10 cellular contexts compared by ENCODE assay signal in the genomic region with DNA sequence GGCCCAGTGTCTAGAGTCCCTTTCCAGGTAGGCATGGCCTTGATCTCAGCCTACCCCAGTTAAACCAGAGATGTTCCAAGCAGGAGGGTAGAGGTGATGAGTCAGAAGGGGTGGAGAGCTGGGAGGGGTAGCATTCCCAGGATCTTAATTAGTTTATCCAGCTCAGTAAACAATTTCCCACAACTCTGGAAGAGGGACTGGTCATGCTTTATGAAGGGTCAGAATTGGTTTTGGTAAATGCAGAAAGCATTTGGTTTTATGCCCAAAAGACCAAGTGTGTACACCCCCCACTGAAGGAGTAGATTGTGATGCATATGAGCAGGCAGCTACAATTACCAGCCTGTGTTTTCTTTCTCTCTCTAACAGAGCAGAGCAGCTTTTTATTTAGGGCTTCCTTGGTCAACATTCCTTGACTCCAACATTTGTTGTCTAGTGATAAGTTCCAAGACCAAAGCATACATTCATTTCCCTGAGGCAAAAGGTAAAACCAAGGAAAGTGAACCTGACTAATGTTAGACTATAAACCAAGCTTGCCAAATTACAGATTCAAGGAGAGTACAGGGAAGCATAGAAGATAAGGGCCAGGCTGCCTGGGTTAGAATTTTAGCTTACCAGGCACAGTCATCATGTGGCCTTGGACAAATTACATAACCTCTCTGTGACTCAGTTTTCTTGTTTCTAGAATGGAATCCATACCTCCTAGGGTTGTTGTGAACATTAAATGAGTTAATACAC. TPM values are rescaled to one million over a fixed set of nuclear protein-coding genes. Genes with fewer than 3 reads are reported as not detected.
DNase-seq lines count a peak whose midpoint lies in the region; ATAC-seq, FAIRE-seq and TF ChIP-seq lines count a peak whose summit lies in the region.
"Had no signal": no experiment of that assay in that cellular context is flagged by ENCODE, and none has a peak within 500 bp of the region (broad histone marks: within the 10 kb centered on the region; RNA-seq: fewer than 3 reads in every experiment).

No MANE protein-coding gene starts in this region.

- H3K4me1 ChIP-seq in foreskin keratinocyte, result peaks cover 28% of the 10 kb centered on the region
- H3K4me1 ChIP-seq in skeletal muscle tissue (ENCODE audit: control insufficient read depth in 3 of 3, insufficient read depth in 3 of 3, low read length in 3 of 3), result peaks cover 24 to 50% (median 36%) of the 10 kb centered on the region in 3 donors
- no peaks in the 10 kb centered on the region for H3K4me1 ChIP-seq in MM.1S (ENCODE audit: low read length)

- H3K9me2 ChIP-seq in MM.1S (replicated peaks; ENCODE audit: insufficient read depth, low read length), result no peaks in the 10 kb centered on the region

- H3K79me2 ChIP-seq in MM.1S (ENCODE audit: low read length), result peaks cover 27% of the 10 kb centered on the region

- TF ChIP-seq POLR2A in H54 (IDR thresholded peaks at IDR 0.05; ENCODE audit: low read depth, low read length), result no peak

- peak; percentile 73 for ATAC-seq in foreskin keratinocyte

- H3K27me3 ChIP-seq in foreskin keratinocyte (no peaks in the 10 kb centered on the region), skeletal muscle tissue (ENCODE audit: control insufficient read depth in 3 of 3, insufficient read depth in 3 of 3, low read length in 3 of 3) (no peaks in the 10 kb centered on the region), MM.1S (replicated peaks; ENCODE audit: insufficient read depth, low read length) (no peaks in the 10 kb centered on the region)

- no peaks in the 10 kb centered on the region for H3K9me3 ChIP-seq in skeletal muscle tissue (ENCODE audit: control insufficient read depth in 3 of 3, low read length in 3 of 3)
- no peaks in the 10 kb centered on the region for H3K9me3 ChIP-seq in MM.1S (replicated peaks; ENCODE audit: insufficient read depth, low read length)
- H3K9me3 ChIP-seq: HAP-1 had no signal

- H2AFZ ChIP-seq in MM.1S (ENCODE audit: low read length), result no peak overlapping the region

- H3K9ac ChIP-seq in skeletal muscle tissue (ENCODE audit: low read depth in 1 of 3, low read length in 3 of 3) (no peak overlapping the region), MM.1S (ENCODE audit: low read length) (no peak overlapping the region)

- peaks cover 27 to 36% (median 31%) of the 10 kb centered on the region in 3 donors for H3K36me3 ChIP-seq in skeletal muscle tissue (ENCODE audit: control insufficient read depth in 3 of 3, insufficient read depth in 3 of 3, low read length in 3 of 3)
- peaks cover 15% of the 10 kb centered on the region for H3K36me3 ChIP-seq in MM.1S (replicated peaks; ENCODE audit: insufficient read depth, low read length)

- H3K27ac ChIP-seq in foreskin keratinocyte (peak overlapping the region; percentile 90), skeletal muscle tissue (ENCODE audit: low read depth, low read length) (peak overlapping the region; percentile 25), MM.1S (ENCODE audit: low read length) (no peak overlapping the region)

- FAIRE-seq in H54 (lab: Jason Lieb, UNC), result peak; percentile 11

- DNase-seq in H54 (ENCODE audit: insufficient read length, low spot score), result peak; percentile 42
- peak; percentile 41 for DNase-seq in T1000 (lab: John Stamatoyannopoulos, UW)
- DNase-seq in foreskin keratinocyte, result peak; percentile 86 to 87
- DNase-seq in NCI-H2029 treated with DMSO at 0.1 percent for 48 hours (lab: John Stamatoyannopoulos, UW), result no peak
- no peak for DNase-seq in stimulated activated naive CD4-positive, alpha-beta T cell (lab: John Stamatoyannopoulos, UW)
- no peak for DNase-seq in T-helper 2 cell
- DNase-seq in MM.1S, result no peak

- no peaks in the 10 kb centered on the region for H3F3A ChIP-seq in MM.1S (ENCODE audit: insufficient read depth, low read length)

- TF ChIP-seq CTCF in foreskin keratinocyte (conservative IDR thresholded peaks at IDR 0.05) (no peak), MM.1S (IDR thresholded peaks at IDR 0.05; ENCODE audit: low read length) (no peak)

- no peak overlapping the region for H3K4me3 ChIP-seq in skeletal muscle tissue (ENCODE audit: low read length in 3 of 3)
- H3K4me3 ChIP-seq in MM.1S (ENCODE audit: low read length), result no peak overlapping the region
- H3K4me3 ChIP-seq: HAP-1 had no signal

- H4K20me1 ChIP-seq in MM.1S (ENCODE audit: insufficient read depth, low read length), result no peaks in the 10 kb centered on the region

- no peak overlapping the region for H3K4me2 ChIP-seq in MM.1S (ENCODE audit: low read depth, low read length)

RNA-seq across cellular contexts. Expression of gene EXOSC7, which starts 17.6 kb away (rescaled TPM):
- total RNA-seq in foreskin keratinocyte, result 63.3 and 66.8 TPM in 2 replicates
- 71.8 and 78.1 TPM in 2 replicates for polyA plus RNA-seq in foreskin keratinocyte
- total RNA-seq in skeletal muscle tissue, result 36.0 TPM

RNA-seq across cellular contexts. Expression of gene ZDHHC3, which starts 17.7 kb away (rescaled TPM):
- total RNA-seq in foreskin keratinocyte (80.5 and 84.2 TPM in 2 replicates), skeletal muscle tissue (25.6 TPM)
- polyA plus RNA-seq in foreskin keratinocyte, result 63.5 and 73.5 TPM in 2 replicates

RNA-seq across cellular contexts. Expression of gene CLEC3B, which starts 32.5 kb away (rescaled TPM):
- not detected in 2 replicates for total RNA-seq in foreskin keratinocyte
- not detected in 2 replicates for polyA plus RNA-seq in foreskin keratinocyte
- 129 TPM for total RNA-seq in skeletal muscle tissue
- total RNA-seq: neural crest cell had no signal

Comparison
In these comparisons a context has a peak if more than half of its experiments do, and no peak if none do; other contexts are left out.
1. DNase-seq: peak in H54 (single experiment), T1000 (single experiment) and foreskin keratinocyte (2 of 2); none in NCI-H2029 treated with DMSO at 0.1 percent for 48 hours (single experiment), stimulated activated naive CD4-positive, alpha-beta T cell (0 of 6), T-helper 2 cell (0 of 5) and MM.1S (single experiment).
2. RNA of gene CLEC3B, which starts 32.5 kb away (total RNA-seq): 129 TPM in skeletal muscle tissue (single experiment); not detected in foreskin keratinocyte; every median in the first group is over 100 times any median in the second.